8 cellular contexts compared by ENCODE assay signal in the genomic region with DNA sequence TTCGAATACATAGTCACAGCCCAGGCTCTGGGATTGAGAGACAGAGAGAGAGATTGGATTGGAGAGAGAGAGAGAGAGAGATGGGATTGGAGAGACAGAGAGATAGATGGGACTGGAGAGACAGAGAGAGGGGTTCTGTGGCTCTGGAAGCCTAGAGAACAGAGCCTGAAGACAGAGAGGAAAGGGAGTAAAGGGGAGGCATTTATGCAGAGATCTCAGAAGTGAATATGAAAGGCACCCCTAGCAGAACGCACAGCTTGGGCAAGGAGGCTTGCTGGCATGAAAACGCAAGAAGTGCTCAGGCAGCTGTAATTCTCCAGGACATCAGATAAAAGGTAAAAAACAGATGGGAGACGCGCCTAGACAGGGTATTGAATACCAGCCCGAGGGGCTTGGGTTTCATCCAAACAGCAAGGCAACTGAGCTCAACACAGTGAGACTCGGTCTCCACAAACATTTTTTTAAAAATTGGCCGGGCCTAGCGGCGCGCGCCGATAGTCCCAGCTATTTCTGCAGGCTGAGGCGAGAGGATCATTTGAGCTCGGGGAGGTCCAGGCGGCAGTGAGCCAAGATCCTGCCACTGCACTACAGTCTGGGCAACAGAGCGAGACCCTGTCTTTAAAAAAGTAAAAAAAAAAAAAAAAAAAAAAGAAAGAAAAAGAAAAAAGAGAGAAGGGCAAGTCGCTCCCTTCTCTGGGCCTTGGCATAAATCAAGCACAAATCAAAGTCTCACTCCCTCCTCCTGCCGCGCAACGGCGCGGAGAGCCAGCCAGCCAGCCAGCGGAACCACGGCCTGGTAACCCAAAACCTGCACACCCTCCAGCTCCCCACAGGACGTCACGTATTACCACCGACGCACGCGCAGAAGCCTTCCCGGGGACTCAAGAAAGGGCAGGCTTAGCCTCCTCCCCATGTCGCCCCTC. TPM values are rescaled to one million over a fixed set of nuclear protein-coding genes. Genes with fewer than 3 reads are reported as not detected.
DNase-seq lines count a peak whose midpoint lies in the region; ATAC-seq, FAIRE-seq and TF ChIP-seq lines count a peak whose summit lies in the region.

No MANE protein-coding gene starts in this region.

- peak overlapping the region; percentile 89 to 99 for H3K27ac ChIP-seq in breast epithelium
- peak overlapping the region; percentile 57 to 80 (median 74) for H3K27ac ChIP-seq in right lobe of liver
- H3K27ac ChIP-seq in suprapubic skin = peak overlapping the region; percentile 99

- DNase-seq in GM06990 (ENCODE audit: extremely low read depth, insufficient read length) (peak; percentile 97), H54 (ENCODE audit: insufficient read length, low spot score) (no peak), NT2/D1 (ENCODE audit: low read depth, low spot score) (no peak), breast epithelium (ENCODE audit: low spot score in 2 of 2) (peak; percentile 87 to 98), right lobe of liver (peak in 2 of 3 donors; percentile 78 to 100), suprapubic skin (ENCODE audit: low spot score in 2 of 2) (peak; percentile 87 to 90), cortex of kidney (lab: John Stamatoyannopoulos, UW) (no peak), EL (no peak)

- no peaks in the 10 kb centered on the region for H3K27me3 ChIP-seq in GM06990 (replicated peaks; ENCODE audit: control insufficient read depth, insufficient read depth, low read length)
- H3K27me3 ChIP-seq in NT2/D1 (ENCODE audit: insufficient read depth, insufficient read length) = no peaks in the 10 kb centered on the region
- H3K27me3 ChIP-seq in breast epithelium = no peaks in the 10 kb centered on the region
- no peaks in the 10 kb centered on the region for H3K27me3 ChIP-seq in right lobe of liver
- H3K27me3 ChIP-seq in suprapubic skin = no peaks in the 10 kb centered on the region

- peak; percentile 12 to 36 (median 26) for ATAC-seq in right lobe of liver

- peak overlapping the region; percentile 88 for H3K9ac ChIP-seq in NT2/D1 (ENCODE audit: insufficient read length, low read depth)

- FAIRE-seq in H54 (lab: Jason Lieb, UNC) = no peak

- H3K4me3 ChIP-seq in GM06990 (replicated peaks; ENCODE audit: low read depth, low read length) (peak overlapping the region; percentile 57), NT2/D1 (ENCODE audit: insufficient read length, low read depth) (peak overlapping the region; percentile 65), breast epithelium (peak overlapping the region; percentile 43 to 92 (median 85)), right lobe of liver (peak overlapping the region; percentile 42 to 55 (median 50)), suprapubic skin (peak overlapping the region; percentile 91)

- TF ChIP-seq POLR2A in H54 (IDR thresholded peaks at IDR 0.05; ENCODE audit: low read depth, low read length) (peak; percentile 91), breast epithelium (IDR thresholded peaks at IDR 0.05) (peak; percentile 60), right lobe of liver (IDR thresholded peaks at IDR 0.05) (no peak), suprapubic skin (IDR thresholded peaks at IDR 0.05) (peak in 1 of 2 donors; percentile 56)

- TF ChIP-seq EP300 in suprapubic skin (IDR thresholded peaks at IDR 0.05) = no peak

- 1% methylated on average over 33 of the region's 33 CpGs for WGBS in right lobe of liver (ENCODE audit: insufficient coverage, low coverage, low lambda C conversion rate, missing lambda C conversion rate)
- WGBS in suprapubic skin = 1% methylated on average over 30 of the region's 33 CpGs

- intact Hi-C loops in breast epithelium (cut with DNase I; ENCODE audit: low total_unique reads) (no loop called here), right lobe of liver (cut with DNase I) (no loop called here)

- H3K4me1 ChIP-seq in NT2/D1 (ENCODE audit: insufficient read depth, insufficient read length) = no peaks in the 10 kb centered on the region
- peaks cover 4 to 19% of the 10 kb centered on the region in 2 donors for H3K4me1 ChIP-seq in breast epithelium
- H3K4me1 ChIP-seq in right lobe of liver = peaks cover 0 to 22% (median 4%) of the 10 kb centered on the region in 4 donors
- peaks cover 44% of the 10 kb centered on the region for H3K4me1 ChIP-seq in suprapubic skin

- H3K9me3 ChIP-seq in NT2/D1 (ENCODE audit: insufficient read depth, low read length) (no peaks in the 10 kb centered on the region), breast epithelium (no peaks in the 10 kb centered on the region), right lobe of liver (no peaks in the 10 kb centered on the region), suprapubic skin (no peaks in the 10 kb centered on the region)

- peaks cover 2% of the 10 kb centered on the region for H3K36me3 ChIP-seq in GM06990 (ENCODE audit: control insufficient read depth, insufficient read depth, low read length)
- H3K36me3 ChIP-seq in NT2/D1 (ENCODE audit: insufficient read depth, insufficient read length, low read length) = peaks cover 20% of the 10 kb centered on the region
- no peaks in the 10 kb centered on the region for H3K36me3 ChIP-seq in breast epithelium
- no peaks in the 10 kb centered on the region for H3K36me3 ChIP-seq in right lobe of liver
- H3K36me3 ChIP-seq in suprapubic skin = peaks cover 2% of the 10 kb centered on the region

- TF ChIP-seq CTCF in GM06990 (IDR thresholded peaks at IDR 0.05; ENCODE audit: insufficient read depth, low read length, poor library complexity, severe bottlenecking) = peak; percentile 18
- peak in 1 of 3 donors; percentile 30 for TF ChIP-seq CTCF in breast epithelium (IDR thresholded peaks at IDR 0.05)
- TF ChIP-seq CTCF in right lobe of liver (IDR thresholded peaks at IDR 0.05) = no peak
- TF ChIP-seq CTCF in suprapubic skin (IDR thresholded peaks at IDR 0.05) = no peak

RNA-seq across cellular contexts. Expression of gene PPP2R1A, which starts 0.8 kb away (rescaled TPM):
- total RNA-seq in breast epithelium = 100 to 1,000 TPM; 145 to 198 (median 175) TPM
- 10 to 100 TPM; 59.4 to 93.0 (median 82.4) TPM for total RNA-seq in right lobe of liver
- 100 to 1,000 TPM; 206 to 285 (median 217) TPM for total RNA-seq in suprapubic skin

RNA-seq across cellular contexts. Expression of gene ZNF836, which starts 17.7 kb away (rescaled TPM):
- total RNA-seq in breast epithelium = 10 to 100 TPM; 10.2 to 21.8 (median 16.4) TPM
- total RNA-seq in right lobe of liver = 1 to 10 TPM; 1.5 to 3.7 (median 2.8) TPM
- 10 to 100 TPM in 3 of 4 donors, 1 to 10 TPM in 1; 7.3 to 25.7 (median 15.9) TPM for total RNA-seq in suprapubic skin

RNA-seq across cellular contexts. Expression of gene ZNF616, which starts 49.3 kb away (rescaled TPM):
- total RNA-seq in breast epithelium = 10 to 100 TPM in 1 of 3 donors, 1 to 10 TPM in 2; 5.8 to 14.0 (median 7.2) TPM
- 1 to 10 TPM; 1.9 to 6.2 (median 4.2) TPM for total RNA-seq in right lobe of liver
- total RNA-seq in suprapubic skin = 10 to 100 TPM in 1 of 4 donors, 1 to 10 TPM in 3; 5.1 to 12.2 (median 6.6) TPM

Comparison
In these comparisons a context has a peak if more than half of its experiments do, and no peak if none do; other contexts are left out.
1. DNase-seq: peak in GM06990 (single experiment), breast epithelium (2 of 2), right lobe of liver (2 of 3) and suprapubic skin (2 of 2); none in H54 (single experiment), NT2/D1 (single experiment), cortex of kidney (single experiment) and EL (single experiment).
2. Peak in every context shown above with its lines, with median percentiles within 50 percentile points of each other: H3K4me3 ChIP-seq and H3K27ac ChIP-seq.